12 cellular contexts compared by ENCODE assay signal in genomic region chr20:44720617-44720993, GRCh38. TPM values are rescaled to one million over a fixed set of nuclear protein-coding genes. Genes with fewer than 3 reads are reported as not detected.
DNase-seq lines count a peak whose midpoint lies in the region; ATAC-seq and TF ChIP-seq lines count a peak whose summit lies in the region.
"Had no signal": no experiment of that assay in that cellular context is flagged by ENCODE, and none has a peak within 500 bp of the region (broad histone marks: within the 10 kb centered on the region; RNA-seq: fewer than 3 reads in every experiment).

No MANE protein-coding gene starts in this region.

- H3K36me3 Mint-ChIP-seq in endothelial cell (ENCODE audit: low read depth, unreplicated experiment), result no peaks in the 10 kb centered on the region

- BruUV-seq in A673 (replicated peaks; lab: Mats Ljungman, UMichigan), result no TSS peak

- H2AK5ac ChIP-seq in mesenchymal stem cell (ENCODE audit: low read length, severe bottlenecking), result no peak overlapping the region

- H2BK15ac ChIP-seq in mesenchymal stem cell (ENCODE audit: low read depth, poor library complexity, severe bottlenecking), result no peak overlapping the region

- no peaks in the 10 kb centered on the region for H3K79me1 ChIP-seq in mesenchymal stem cell (replicated peaks; ENCODE audit: low read length, poor library complexity, severe bottlenecking)

- ATAC-seq in HG03342 (IDR thresholded peaks at IDR 0.05; ENCODE audit: unreplicated experiment) (no peak), GM21515 (IDR thresholded peaks at IDR 0.05; ENCODE audit: unreplicated experiment) (no peak), HG02840 (IDR thresholded peaks at IDR 0.05; ENCODE audit: low FRiP score, unreplicated experiment) (no peak)

- DNase-seq in A673 (ENCODE audit: low spot score) (peak; percentile 98), MG63 (peak; percentile 87), coronary artery (ENCODE audit: low spot score) (peak; percentile 91), mesenchymal stem cell (peak; percentile 50), endothelial cell (ENCODE audit: low spot score) (no peak)
- DNase-seq: cortex of kidney, trophoblast cell had no signal

- peaks cover 6% of the 10 kb centered on the region for H3K27me3 Mint-ChIP-seq in endothelial cell (ENCODE audit: unreplicated experiment)

- intact Hi-C loops in A673 (cut with micrococcal nuclease; ENCODE audit: unreplicated experiment), result no loop called here

- CTCF ChIA-PET in A673 (lab: Charles Lee), result interaction anchor here (1.2 kb wide), 1 partner anchor 12 kb away, joined by 3 read pairs; no protein-coding TSS in a partner anchor

- H3K14ac ChIP-seq in mesenchymal stem cell (ENCODE audit: low read length in 2 of 2), result no peak overlapping the region

- H3K4me3 Mint-ChIP-seq in endothelial cell (ENCODE audit: unreplicated experiment), result no peak overlapping the region

- no peaks in the 10 kb centered on the region for H3K9me3 ChIP-seq in A673 (ENCODE audit: low read depth, low read length, poor library complexity, severe bottlenecking)
- H3K9me3 ChIP-seq in MG63, result no peaks in the 10 kb centered on the region
- H3K9me3 ChIP-seq in mesenchymal stem cell (ENCODE audit: control insufficient read depth, low read length), result no peaks in the 10 kb centered on the region

- no peak overlapping the region for H2BK5ac ChIP-seq in mesenchymal stem cell (ENCODE audit: low read depth, low read length, poor library complexity, severe bottlenecking)

- no peak overlapping the region for H2AFZ ChIP-seq in mesenchymal stem cell (ENCODE audit: low read depth, low read length)
- H2AFZ ChIP-seq: parathyroid adenoma had no signal

- no peaks in the 10 kb centered on the region for H3K27me3 ChIP-seq in A673 (replicated peaks; ENCODE audit: insufficient read depth, low read depth, low read length, poor library complexity)
- H3K27me3 ChIP-seq in MG63, result no peaks in the 10 kb centered on the region
- H3K27me3 ChIP-seq in mesenchymal stem cell (ENCODE audit: control insufficient read depth in 1 of 2, insufficient read depth in 1 of 2, low read length in 2 of 2), result no peaks in the 10 kb centered on the region

- H3K36me3 ChIP-seq in A673 (ENCODE audit: insufficient read depth, low read length, poor library complexity, severe bottlenecking) (no peaks in the 10 kb centered on the region), MG63 (no peaks in the 10 kb centered on the region), mesenchymal stem cell (ENCODE audit: control insufficient read depth in 1 of 2, insufficient read depth in 2 of 2, low read depth in 1 of 2, low read length in 2 of 2) (peaks cover 0 to 81% of the 10 kb centered on the region in 2 experiments)

- H3K4me2 ChIP-seq in mesenchymal stem cell (ENCODE audit: low read length, poor library complexity, severe bottlenecking), result no peak overlapping the region

- peak overlapping the region in 1 of 2 experiments; percentile 4 for H3K18ac ChIP-seq in mesenchymal stem cell (ENCODE audit: low read depth in 1 of 2, low read length in 2 of 2)

- 71% methylated on average over 6 of the region's 7 CpGs for WGBS in mesenchymal stem cell

- peak overlapping the region in 1 of 2 experiments; percentile 56 for H2BK12ac ChIP-seq in mesenchymal stem cell (ENCODE audit: low read length in 2 of 2)

- H3K23ac ChIP-seq in mesenchymal stem cell (ENCODE audit: low read length in 2 of 2), result no peak overlapping the region

- H3K27ac ChIP-seq in A673 (ENCODE audit: low read depth, low read length, poor library complexity, severe bottlenecking) (peak overlapping the region; percentile 73), coronary artery (peak overlapping the region; percentile 97), mesenchymal stem cell (ENCODE audit: low read length, poor library complexity, severe bottlenecking) (peak overlapping the region; percentile 77)
- H3K27ac ChIP-seq: C4-2B, parathyroid adenoma had no signal

- H3K4me1 ChIP-seq in A673 (ENCODE audit: insufficient read depth, low read length, poor library complexity, severe bottlenecking), result peaks cover 22% of the 10 kb centered on the region
- peaks cover 14% of the 10 kb centered on the region for H3K4me1 ChIP-seq in mesenchymal stem cell (ENCODE audit: control insufficient read depth, insufficient read depth, low read depth, low read length)
- H3K4me1 ChIP-seq: parathyroid adenoma had no signal

- H3K4me3 ChIP-seq in A673 (ENCODE audit: low read depth, low read length, poor library complexity, severe bottlenecking), result no peak overlapping the region
- H3K4me3 ChIP-seq in MG63, result no peak overlapping the region
- H3K4me3 ChIP-seq in coronary artery, result peak overlapping the region; percentile 47
- peak overlapping the region in 1 of 2 experiments; percentile 85 for H3K4me3 ChIP-seq in mesenchymal stem cell (ENCODE audit: insufficient read depth in 1 of 2, low read depth in 1 of 2, low read length in 2 of 2)

- peak overlapping the region; percentile 87 for H3K9ac ChIP-seq in mesenchymal stem cell (ENCODE audit: low read length)
- H3K9ac ChIP-seq: parathyroid adenoma had no signal

- H3K4me1 Mint-ChIP-seq in endothelial cell (ENCODE audit: unreplicated experiment), result no peaks in the 10 kb centered on the region

- H3K9me3 Mint-ChIP-seq in endothelial cell (ENCODE audit: unreplicated experiment), result no peaks in the 10 kb centered on the region

- peak overlapping the region in 1 of 2 experiments; percentile 54 for H3K4ac ChIP-seq in mesenchymal stem cell (ENCODE audit: low read depth in 1 of 2, low read length in 2 of 2)

- H2BK120ac ChIP-seq in mesenchymal stem cell (ENCODE audit: low read depth, low read length), result no peak overlapping the region

- H3K27ac Mint-ChIP-seq in endothelial cell (ENCODE audit: unreplicated experiment), result no peak overlapping the region

- TF ChIP-seq CTCF in A673 (conservative IDR thresholded peaks at IDR 0.05; ENCODE audit: low read depth, low read length), result no peak
- no peak for TF ChIP-seq CTCF in coronary artery (IDR thresholded peaks at IDR 0.05)
- no peak for TF ChIP-seq CTCF in endothelial cell (IDR thresholded peaks at IDR 0.05; ENCODE audit: unreplicated experiment)

- POLR2A ChIA-PET in A673 (lab: Charles Lee; ENCODE audit: low non-redundant PET), result no interaction called here

- H4K91ac ChIP-seq in mesenchymal stem cell (ENCODE audit: low read length), result no peak overlapping the region

- no peak overlapping the region for H4K8ac ChIP-seq in mesenchymal stem cell (ENCODE audit: low read length)

RNA-seq across cellular contexts. Expression of gene CCN5, which starts 5.4 kb away (rescaled TPM):
- total RNA-seq in A673 (2021) (not detected in 2 replicates), endothelial cell (ENCODE audit: unreplicated experiment) (not detected)
- 0.07 TPM in 1 of 2 replicates, not detected in the other for total RNA-seq in MG63 (2014; rRNA removed; shearing (Covaris generic); ENCODE audit: low replicate concordance)
- polyA plus RNA-seq in mesenchymal stem cell (2013, experiment 1 of 2), result 0.10 TPM
- polyA plus RNA-seq in mesenchymal stem cell (2013, experiment 2 of 2), result 0.07 TPM

RNA-seq across cellular contexts. Expression of gene KCNK15, which starts 25.1 kb away (rescaled TPM):
- total RNA-seq in A673 (2021), result not detected in 2 replicates
- total RNA-seq in MG63 (2014; rRNA removed; shearing (Covaris generic); ENCODE audit: low replicate concordance), result not detected in 2 replicates
- polyA plus RNA-seq in mesenchymal stem cell (2013, experiment 1 of 2), result not detected
- polyA plus RNA-seq in mesenchymal stem cell (2013, experiment 2 of 2), result not detected
- not detected for total RNA-seq in endothelial cell (ENCODE audit: unreplicated experiment)
